29 cellular contexts compared by ENCODE assay signal in the genomic region with DNA sequence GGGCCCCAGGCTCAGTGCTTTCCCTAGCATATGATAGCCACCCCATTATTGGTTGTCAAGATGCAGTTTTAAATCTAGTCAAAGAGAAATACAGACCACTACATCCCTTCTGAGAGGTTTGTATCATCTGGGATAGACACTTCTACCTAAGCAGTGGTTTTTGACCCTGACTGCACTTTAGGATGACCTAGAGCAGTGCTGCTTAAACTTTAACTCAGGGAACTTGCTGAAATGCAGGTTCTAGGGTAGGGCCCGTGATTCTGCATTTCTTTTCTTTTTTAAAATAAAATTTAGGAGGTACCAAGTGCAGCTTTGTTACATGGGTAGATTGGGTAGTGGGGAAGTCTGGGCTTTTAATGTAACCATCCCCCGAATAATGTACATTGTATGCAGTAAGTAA. TPM values are rescaled to one million over a fixed set of nuclear protein-coding genes. Genes with fewer than 3 reads are reported as not detected.
DNase-seq lines count a peak whose midpoint lies in the region; ATAC-seq, FAIRE-seq and TF ChIP-seq lines count a peak whose summit lies in the region.
"Had no signal": no experiment of that assay in that cellular context is flagged by ENCODE, and none has a peak within 500 bp of the region (broad histone marks: within the 10 kb centered on the region; RNA-seq: fewer than 3 reads in every experiment).

No MANE protein-coding gene starts in this region.

- no peaks in the 10 kb centered on the region for H3K9me3 Mint-ChIP-seq in natural killer cell
- H3K9me3 Mint-ChIP-seq: CD14-positive monocyte; CD4-positive, CD25-positive, alpha-beta regulatory T cell; CD8-positive, alpha-beta memory T cell had no signal

- H4K20me1 ChIP-seq in HepG2 (ENCODE audit: insufficient read depth, low read length): peaks cover 32% of the 10 kb centered on the region

- no peaks in the 10 kb centered on the region for H3K27me3 Mint-ChIP-seq in natural killer cell (ENCODE audit: low read depth in 2 of 2)
- H3K27me3 Mint-ChIP-seq: CD4-positive, alpha-beta memory T cell; CD4-positive, CD25-positive, alpha-beta regulatory T cell; CD8-positive, alpha-beta memory T cell had no signal

- H3K27ac Mint-ChIP-seq in natural killer cell: no peak overlapping the region
- H3K27ac Mint-ChIP-seq: CD4-positive, alpha-beta memory T cell; CD8-positive, alpha-beta memory T cell had no signal

- H3K4me1 ChIP-seq in Panc1 (ENCODE audit: control insufficient read depth, insufficient read depth, low read length): no peaks in the 10 kb centered on the region
- H3K4me1 ChIP-seq in HepG2 (ENCODE audit: insufficient read depth, low read length): peaks cover 19% of the 10 kb centered on the region
- peaks cover 0 to 21% (median 4%) of the 10 kb centered on the region in 4 donors for H3K4me1 ChIP-seq in right lobe of liver
- H3K4me1 ChIP-seq in upper lobe of left lung: peaks cover 0 to 4% (median 0%) of the 10 kb centered on the region in 4 donors
- H3K4me1 ChIP-seq: BE2C, BLaER1 had no signal

- TF ChIP-seq CTCF in Panc1 (IDR thresholded peaks at IDR 0.05): no peak
- TF ChIP-seq CTCF in HepG2 (CRISPR knock-in tag; IDR thresholded peaks at IDR 0.05): no peak
- TF ChIP-seq CTCF in right lobe of liver (IDR thresholded peaks at IDR 0.05): no peak
- TF ChIP-seq CTCF in upper lobe of left lung (IDR thresholded peaks at IDR 0.05): no peak
- TF ChIP-seq CTCF in natural killer cell (IDR thresholded peaks at IDR 0.05): no peak

- H3K36me3 ChIP-seq in Panc1 (ENCODE audit: control insufficient read depth, insufficient read depth, low read length) (no peaks in the 10 kb centered on the region), HepG2 (replicated peaks in 1 of 2; ENCODE audit: control insufficient read depth in 1 of 2, insufficient read depth in 2 of 2, low read length in 2 of 2) (peaks cover 4 to 14% of the 10 kb centered on the region in 2 experiments), right lobe of liver (peaks cover 0 to 3% (median 0%) of the 10 kb centered on the region in 4 donors), upper lobe of left lung (peaks cover 0 to 10% (median 0%) of the 10 kb centered on the region in 4 donors)

- H3K27ac ChIP-seq in Panc1 (ENCODE audit: low read length) (no peak overlapping the region), HepG2 (ENCODE audit: extremely low read length, insufficient read depth, low read length) (no peak overlapping the region), right lobe of liver (no peak overlapping the region), upper lobe of left lung (no peak overlapping the region)
- H3K27ac ChIP-seq: BLaER1 had no signal

- TF ChIP-seq POLR2A in HepG2 (IDR thresholded peaks at IDR 0.05; ENCODE audit: insufficient read depth in 1 of 2, low read depth in 2 of 2, low read length in 2 of 2) (no peak), right lobe of liver (IDR thresholded peaks at IDR 0.05) (no peak), upper lobe of left lung (IDR thresholded peaks at IDR 0.05) (no peak)

- FAIRE-seq in HepG2 (lab: Jason Lieb, UNC): peak; percentile 49
- FAIRE-seq: A204.1, GM12878, GM12892, GM18507 had no signal

- whole genome bisulfite sequencing in HepG2 (ENCODE audit: low lambda C conversion rate): 37% methylated on average over 2 of the region's 2 CpGs
- 71% methylated on average over 2 of the region's 2 CpGs for WGBS in right lobe of liver (ENCODE audit: insufficient coverage, low coverage, low lambda C conversion rate, missing lambda C conversion rate)
- 79 to 90% methylated on average over 2 of the region's 2 CpGs for WGBS in upper lobe of left lung, 2 donors

- no peak for ATAC-seq in Panc1
- ATAC-seq in HepG2: peak; percentile 84
- peak; percentile 65 to 88 (median 71) for ATAC-seq in right lobe of liver
- ATAC-seq in upper lobe of left lung (ENCODE audit: low FRiP score in 2 of 2): no peak
- ATAC-seq in natural killer cell: no peak
- no peak for ATAC-seq in HG02678 (IDR thresholded peaks at IDR 0.05; ENCODE audit: unreplicated experiment)
- ATAC-seq: GM12878 had no signal

- peak overlapping the region; percentile 25 for H3K4me2 ChIP-seq in HepG2 (ENCODE audit: low read depth, low read length)
- H3K4me2 ChIP-seq: BLaER1 had no signal

- H2AFZ ChIP-seq in HepG2 (ENCODE audit: low read length): no peak overlapping the region

- no peak for TF ChIP-seq RAD21 in HepG2 (CRISPR knock-in tag; IDR thresholded peaks at IDR 0.05)

- DNase-seq in Panc1 (ENCODE audit: low read depth, low spot score) (no peak), islet precursor cell (peak; percentile 11), HepG2 (ENCODE audit: low spot score) (no peak), right lobe of liver (no peak), upper lobe of left lung (no peak), OCI-M2 (lab: John Stamatoyannopoulos, UW; ENCODE audit: unreplicated experiment) (no peak), natural killer cell (no peak)
- DNase-seq: 8988T; ACHN; BE2C; C1 segment of cervical spinal cord; CD4-positive, alpha-beta memory T cell; CD4-positive, CD25-positive, alpha-beta regulatory T cell; CD8-positive, alpha-beta memory T cell; COR-L47; DMS 273 treated with DMSO at 0.1 percent for 48 hours; DMS153; DMS53; DMS79; DND-41; EL; GDM1 had no signal

- POLR2A ChIA-PET in Panc1 (lab: Charles Lee) (interaction anchor here (0.6 kb wide), 1 partner anchor 294 kb away, joined by 3 read pairs; no protein-coding TSS in a partner anchor), HepG2 (lab: Yijun Ruan, JAX) (no interaction called here)

- H3K4me3 ChIP-seq in Panc1 (ENCODE audit: low read depth in 2 of 2, low read length in 2 of 2): no peak overlapping the region
- no peak overlapping the region for H3K4me3 ChIP-seq in HepG2 (replicated peaks in 1 of 3; ENCODE audit: insufficient read depth in 1 of 3, low read depth in 2 of 3, low read length in 3 of 3)
- H3K4me3 ChIP-seq in right lobe of liver: no peak overlapping the region
- H3K4me3 ChIP-seq in upper lobe of left lung: no peak overlapping the region
- H3K4me3 ChIP-seq: BLaER1, GM12878 had no signal

- no peaks in the 10 kb centered on the region for H3K9me3 ChIP-seq in Panc1 (ENCODE audit: control insufficient read depth, insufficient read depth, low read depth, low read length)
- no peaks in the 10 kb centered on the region for H3K9me3 ChIP-seq in HepG2 (ENCODE audit: low read length)
- H3K9me3 ChIP-seq in right lobe of liver: no peaks in the 10 kb centered on the region
- no peaks in the 10 kb centered on the region for H3K9me3 ChIP-seq in upper lobe of left lung
- H3K9me3 ChIP-seq: BE2C, BLaER1 had no signal

- H3K9ac ChIP-seq in HepG2 (ENCODE audit: insufficient read depth, low read depth, low read length): no peak overlapping the region
- H3K9ac ChIP-seq: BLaER1 had no signal

- CTCF ChIA-PET in Panc1 (lab: Charles Lee) (interaction anchor here (0.6 kb wide), 1 partner anchor 16 kb away, joined by 3 read pairs; no protein-coding TSS in a partner anchor), HepG2 (lab: Yijun Ruan, JAX; ENCODE audit: low intra/inter-chr PET ratio, low total read pairs) (no interaction called here)

- in situ Hi-C loops in Panc1 (cut with HindIII; ENCODE audit: low pct_unique_long_range_greater_than_20kb, low sequenced_read_pairs): no loop called here
- in situ Hi-C loops in HepG2 (cut with HindIII; ENCODE audit: extremely low pct_ligation_motif_present, low pct_unique_long_range_greater_than_20kb): no loop called here

- no peaks in the 10 kb centered on the region for H3K27me3 ChIP-seq in Panc1 (ENCODE audit: control insufficient read depth, insufficient read depth, low read length)
- H3K27me3 ChIP-seq in HepG2 (ENCODE audit: control insufficient read depth in 1 of 2, insufficient read depth in 2 of 2, low read length in 2 of 2): no peaks in the 10 kb centered on the region
- H3K27me3 ChIP-seq in right lobe of liver: no peaks in the 10 kb centered on the region
- H3K27me3 ChIP-seq in upper lobe of left lung: no peaks in the 10 kb centered on the region
- H3K27me3 ChIP-seq: BE2C, BLaER1 had no signal

- peaks cover 28 to 31% of the 10 kb centered on the region in 2 donors for H3K4me1 Mint-ChIP-seq in natural killer cell

- H3K79me2 ChIP-seq in HepG2 (ENCODE audit: insufficient read depth, low read length): peaks cover 80% of the 10 kb centered on the region

- no peaks in the 10 kb centered on the region for H3K36me3 Mint-ChIP-seq in natural killer cell

- no peak for TF ChIP-seq EP300 in HepG2 (IDR thresholded peaks at IDR 0.05; ENCODE audit: low read depth in 2 of 2, low read length in 2 of 2)
- TF ChIP-seq EP300 in HepG2 (CRISPR knock-in tag; IDR thresholded peaks at IDR 0.05; ENCODE audit: borderline replicate concordance): no peak
- no peak for TF ChIP-seq EP300 in upper lobe of left lung (IDR thresholded peaks at IDR 0.05)

- BruUV-seq in Panc1 (replicated peaks; lab: Mats Ljungman, UMichigan): TSS peak; percentile 2
- no TSS peak for BruUV-seq in HepG2 (replicated peaks; lab: Mats Ljungman, UMichigan)

- intact Hi-C loops in Panc1 (cut with micrococcal nuclease; ENCODE audit: unreplicated experiment): no loop called here
- intact Hi-C loops in HepG2 (cut with micrococcal nuclease; ENCODE audit: unreplicated experiment): no loop called here
- intact Hi-C loops in right lobe of liver (cut with DNase I): no loop called here
- intact Hi-C loops in natural killer cell (cut with micrococcal nuclease): no loop called here

- H3K4me3 Mint-ChIP-seq in natural killer cell: no peak overlapping the region
- H3K4me3 Mint-ChIP-seq: CD14-positive monocyte; CD4-positive, alpha-beta memory T cell; CD4-positive, CD25-positive, alpha-beta regulatory T cell; CD8-positive, alpha-beta memory T cell had no signal

RNA-seq across cellular contexts. Expression of a gene that starts 18.7 kb away (rescaled TPM):
- total RNA-seq in Panc1 (2021; ENCODE audit: unreplicated experiment) (180 TPM), HepG2 (2016; rRNA removed; fragmentation: Illumina TruSeq; extraction: Trizol) (30.3 and 53.5 TPM in 2 replicates), right lobe of liver (10 to 100 TPM; 26.9 to 33.9 (median 30.5) TPM), upper lobe of left lung (10 to 100 TPM; 26.7 to 48.0 (median 37.1) TPM), natural killer cell (10 to 100 TPM; 35.8 to 42.8 (median 41.2) TPM)
- polyA plus RNA-seq in Panc1 (2012; ENCODE audit: insufficient read length): 137 TPM
- 8.9 and 10.2 TPM in 2 replicates for total RNA-seq in HepG2 (2016; cell fraction: cytosol; rRNA removed; fragmentation: Illumina TruSeq; extraction: Trizol; ENCODE audit: low read depth)
- total RNA-seq in HepG2 (2016; cell fraction: insoluble cytoplasmic fraction; rRNA removed; fragmentation: Illumina TruSeq; extraction: Trizol): 26.6 and 52.8 TPM in 2 replicates
- 16.3 and 19.5 TPM in 2 replicates for total RNA-seq in HepG2 (2016; cell fraction: membrane; rRNA removed; fragmentation: Illumina TruSeq; extraction: Trizol)
- total RNA-seq in HepG2 (2016; cell fraction: nucleus; rRNA removed; fragmentation: Illumina TruSeq; extraction: Trizol): 67.0 and 79.9 TPM in 2 replicates
- polyA plus RNA-seq in HepG2 (2011; rRNA removed): 171 and 183 TPM in 2 replicates
- polyA plus RNA-seq in HepG2 (2011; cell fraction: cytosol; rRNA removed): 137 and 141 TPM in 2 replicates
- 138 and 162 TPM in 2 replicates for polyA plus RNA-seq in HepG2 (2011; cell fraction: nucleus; rRNA removed)
- polyA plus RNA-seq in HepG2 (2012): 93.4 and 96.8 TPM in 2 replicates
- 5.9 and 6.7 TPM in 2 replicates for polyA plus RNA-seq in HepG2 (2016; cell fraction: cytosol; fragmentation: Illumina TruSeq; extraction: Trizol; ENCODE audit: low read depth)
- polyA plus RNA-seq in HepG2 (2016; cell fraction: insoluble cytoplasmic fraction; fragmentation: Illumina TruSeq; extraction: Trizol; ENCODE audit: low read depth): 27.2 and 35.4 TPM in 2 replicates
- 15.5 and 17.0 TPM in 2 replicates for polyA plus RNA-seq in HepG2 (2016; cell fraction: membrane; fragmentation: Illumina TruSeq; extraction: Trizol; ENCODE audit: low read depth)
- polyA plus RNA-seq in HepG2 (2016; cell fraction: nucleus; fragmentation: Illumina TruSeq; extraction: Trizol; ENCODE audit: insufficient read depth, low read depth): 134 and 135 TPM in 2 replicates
- polyA minus RNA-seq in HepG2 (2011; rRNA and poly(A)+ RNA removed; ENCODE audit: low replicate concordance): 107 and 349 TPM in 2 replicates
- polyA minus RNA-seq in HepG2 (2011; cell fraction: cytosol; rRNA and poly(A)+ RNA removed): 135 and 159 TPM in 2 replicates
- 88.2 and 109 TPM in 2 replicates for polyA minus RNA-seq in HepG2 (2011; cell fraction: nucleus; rRNA and poly(A)+ RNA removed)

Comparison
In these comparisons a context has a peak if more than half of its experiments do, and no peak if none do; other contexts are left out.
1. ATAC-seq: peak in HepG2 (single experiment) and right lobe of liver (4 of 4); none in Panc1 (single experiment), upper lobe of left lung (0 of 2), natural killer cell (0 of 3) and HG02678 (single experiment).